8 cellular contexts compared by ENCODE assay signal in genomic region chr6:31079656-31080261, GRCh38. TPM values are rescaled to one million over a fixed set of nuclear protein-coding genes. Genes with fewer than 3 reads are reported as not detected.
DNase-seq lines count a peak whose midpoint lies in the region; ATAC-seq and TF ChIP-seq lines count a peak whose summit lies in the region.

No MANE protein-coding gene starts in this region.

- no TSS peak for BruUV-seq in OCI-LY7 (replicated peaks; lab: Mats Ljungman, UMichigan)

- POLR2A ChIA-PET in BJ (lab: Charles Lee) (interaction anchor here (0.5 to 0.6 kb wide), 2 partner anchors 16 to 644 kb away, joined by 4 to 11 read pairs; no protein-coding TSS in a partner anchor), OCI-LY7 (lab: Charles Lee) (interaction anchor here (0.6 kb wide), 2 partner anchors 388 to 392 kb away, joined by 3 read pairs; no protein-coding TSS in a partner anchor)
- POLR2A ChIA-PET in naive thymus-derived CD4-positive, alpha-beta T cell (lab: Charles Lee) = interaction anchor here (0.5 to 1.3 kb wide), 6 partner anchors 13 to 462 kb away, joined by 3 to 7 read pairs (median 5); partner anchors contain the start of gene VARS2

- peak; percentile 93 for ATAC-seq in naive thymus-derived CD4-positive, alpha-beta T cell
- peak; percentile 83 to 86 for ATAC-seq in stimulated activated naive B cell treated with anti-CD40 and anti-IgM and Interleukin-4, amounts not matched to agents 10 μg/mL and 1 μg/mL and 100 μg/mL, for 72 hours (replicated peaks)
- no peak for ATAC-seq in HG03139 (IDR thresholded peaks at IDR 0.05; ENCODE audit: unreplicated experiment)

- no peaks in the 10 kb centered on the region for H3K4me1 ChIP-seq in OCI-LY7 (ENCODE audit: insufficient read depth, low read length, poor library complexity, severe bottlenecking)
- peaks cover 5 to 6% of the 10 kb centered on the region in 2 donors for H3K4me1 ChIP-seq in naive thymus-derived CD4-positive, alpha-beta T cell (ENCODE audit: control insufficient read depth in 2 of 2, insufficient read depth in 2 of 2, low read length in 2 of 2)

- H3K9me3 ChIP-seq in OCI-LY7 (ENCODE audit: low read length) = no peaks in the 10 kb centered on the region
- no peaks in the 10 kb centered on the region for H3K9me3 ChIP-seq in naive thymus-derived CD4-positive, alpha-beta T cell (ENCODE audit: control insufficient read depth in 2 of 3, low read length in 3 of 3)

- H3K36me3 Mint-ChIP-seq in naive thymus-derived CD4-positive, alpha-beta T cell = no peaks in the 10 kb centered on the region
- no peaks in the 10 kb centered on the region for H3K36me3 Mint-ChIP-seq in stimulated activated naive B cell treated with anti-CD40 and anti-IgM and Interleukin-4, amounts not matched to agents 10 μg/mL and 1 μg/mL and 100 μg/mL, for 72 hours

- no peak overlapping the region for H3K27ac ChIP-seq in OCI-LY7 (ENCODE audit: low read depth, low read length, poor library complexity, severe bottlenecking)
- no peak overlapping the region for H3K27ac ChIP-seq in naive thymus-derived CD4-positive, alpha-beta T cell (ENCODE audit: low read depth, low read length)

- intact Hi-C loops in OCI-LY7 (cut with micrococcal nuclease; ENCODE audit: unreplicated experiment) = no loop called here
- intact Hi-C loops in naive thymus-derived CD4-positive, alpha-beta T cell (cut with micrococcal nuclease) = loop anchor here (1.0 to 10.0 kb wide), 7 partner anchors 36 to 597 kb away; partner anchors contain the start of genes FLOT1 (in 1 of the 2), IER3 (in 1 of the 2) and VARS2 (in 1 of the 2)

- CTCF ChIA-PET in BJ (lab: Yijun Ruan, JAX) = interaction anchor here (0.6 to 10.4 kb wide), 41 partner anchors 7 to 598 kb away, joined by 3 to 194 read pairs (median 5); partner anchors contain the start of genes DDR1, GTF2H4, MUCL3 and PSORS1C1
- CTCF ChIA-PET in OCI-LY7 (lab: Charles Lee; ENCODE audit: unreplicated experiment) = interaction anchor here (1.1 kb wide), 1 partner anchor 164 kb away, joined by 3 read pairs; no protein-coding TSS in a partner anchor
- CTCF ChIA-PET in naive thymus-derived CD4-positive, alpha-beta T cell (lab: Charles Lee) = interaction anchor here (0.6 to 3.4 kb wide), 27 partner anchors 10 to 596 kb away, joined by 3 to 28 read pairs (median 5); partner anchors contain the start of gene VARS2

- TF ChIP-seq CTCF in BJ (IDR thresholded peaks at IDR 0.05; ENCODE audit: insufficient read depth, low read depth, low read length) (peak; percentile 87), OCI-LY7 (conservative IDR thresholded peaks at IDR 0.05; ENCODE audit: low read length) (peak; percentile 93), epithelial cell of esophagus (IDR thresholded peaks at IDR 0.05; ENCODE audit: insufficient read depth, low read depth, low read length, missing control alignments) (peak; percentile 85)

- H3K27me3 Mint-ChIP-seq in naive thymus-derived CD4-positive, alpha-beta T cell = peaks cover 0 to 26% (median 0%) of the 10 kb centered on the region in 5 donors
- H3K27me3 Mint-ChIP-seq in stimulated activated naive B cell treated with anti-CD40 and anti-IgM and Interleukin-4, amounts not matched to agents 10 μg/mL and 1 μg/mL and 100 μg/mL, for 72 hours = peaks cover 5 to 6% of the 10 kb centered on the region in 2 donors

- H3K36me3 ChIP-seq in BJ (ENCODE audit: control insufficient read depth, insufficient read depth, low read length) (no peaks in the 10 kb centered on the region), OCI-LY7 (ENCODE audit: insufficient read depth, low read length) (no peaks in the 10 kb centered on the region)
- H3K36me3 ChIP-seq in naive thymus-derived CD4-positive, alpha-beta T cell (ENCODE audit: control insufficient read depth in 2 of 3, insufficient read depth in 3 of 3, low read length in 3 of 3) = no peaks in the 10 kb centered on the region

- H2AFZ ChIP-seq in OCI-LY7 (ENCODE audit: low read length) = peak overlapping the region; percentile 19; the same call in 1 of the 2 replicates

- H3K4me2 ChIP-seq in OCI-LY7 (ENCODE audit: low read length) = no peak overlapping the region

- peaks cover 6 to 9% (median 8%) of the 10 kb centered on the region in 7 donors for H3K4me1 Mint-ChIP-seq in naive thymus-derived CD4-positive, alpha-beta T cell
- peaks cover 8 to 10% of the 10 kb centered on the region in 2 donors for H3K4me1 Mint-ChIP-seq in stimulated activated naive B cell treated with anti-CD40 and anti-IgM and Interleukin-4, amounts not matched to agents 10 μg/mL and 1 μg/mL and 100 μg/mL, for 72 hours

- H3K9me3 Mint-ChIP-seq in naive thymus-derived CD4-positive, alpha-beta T cell = no peaks in the 10 kb centered on the region
- no peaks in the 10 kb centered on the region for H3K9me3 Mint-ChIP-seq in stimulated activated naive B cell treated with anti-CD40 and anti-IgM and Interleukin-4, amounts not matched to agents 10 μg/mL and 1 μg/mL and 100 μg/mL, for 72 hours

- H3K4me3 ChIP-seq in BJ (ENCODE audit: low read depth, low read length) (no peak overlapping the region), OCI-LY7 (ENCODE audit: low read depth, low read length, poor library complexity, severe bottlenecking) (no peak overlapping the region), epithelial cell of esophagus (ENCODE audit: low read length) (no peak overlapping the region)
- H3K4me3 ChIP-seq in naive thymus-derived CD4-positive, alpha-beta T cell (ENCODE audit: low read length) = peak overlapping the region; percentile 21

- peak overlapping the region; percentile 37 to 81 (median 66) for H3K4me3 Mint-ChIP-seq in naive thymus-derived CD4-positive, alpha-beta T cell
- H3K4me3 Mint-ChIP-seq in stimulated activated naive B cell treated with anti-CD40 and anti-IgM and Interleukin-4, amounts not matched to agents 10 μg/mL and 1 μg/mL and 100 μg/mL, for 72 hours = peak overlapping the region; percentile 57 to 78

- no peaks in the 10 kb centered on the region for H3K9me2 ChIP-seq in OCI-LY7 (ENCODE audit: insufficient read depth, low read length)

- peak overlapping the region in 4 of 9 donors; percentile 19 to 42 (median 28) for H3K27ac Mint-ChIP-seq in naive thymus-derived CD4-positive, alpha-beta T cell
- H3K27ac Mint-ChIP-seq in stimulated activated naive B cell treated with anti-CD40 and anti-IgM and Interleukin-4, amounts not matched to agents 10 μg/mL and 1 μg/mL and 100 μg/mL, for 72 hours = peak overlapping the region; percentile 25

- no peaks in the 10 kb centered on the region for H3K79me2 ChIP-seq in OCI-LY7 (ENCODE audit: insufficient read depth, low read depth, low read length)

- H3K27me3 ChIP-seq in BJ (ENCODE audit: control insufficient read depth, insufficient read depth, low read length) = no peaks in the 10 kb centered on the region
- H3K27me3 ChIP-seq in naive thymus-derived CD4-positive, alpha-beta T cell (ENCODE audit: control insufficient read depth in 2 of 2, insufficient read depth in 2 of 2, low read length in 2 of 2) = no peaks in the 10 kb centered on the region

- DNase-seq in BJ (ENCODE audit: low read depth) (no peak), HPDE6-E6E7 (ENCODE audit: extremely low spot score) (peak; percentile 53), OCI-LY7 (ENCODE audit: low spot score) (peak; percentile 69), activated T-cell treated with anti-CD3 and anti-CD28 coated beads for 4 hours (peak; percentile 61), epithelial cell of esophagus (ENCODE audit: low read depth) (peak; percentile 70)
- peak; percentile 34 to 77 (median 72) for DNase-seq in naive thymus-derived CD4-positive, alpha-beta T cell
- peak; percentile 52 for DNase-seq in stimulated activated naive B cell treated with anti-CD40 and anti-IgM and Interleukin-4, amounts not matched to agents 10 μg/mL and 1 μg/mL and 100 μg/mL, for 72 hours

- H4K20me1 ChIP-seq in OCI-LY7 (ENCODE audit: insufficient read depth, low read length) = no peaks in the 10 kb centered on the region

RNA-seq across cellular contexts. Expression of gene C6orf15, which starts 32.6 kb away (rescaled TPM):
- not detected in 2 replicates for polyA plus RNA-seq in BJ (2011; rRNA removed)
- not detected in 2 replicates for polyA minus RNA-seq in BJ (2011; rRNA and poly(A)+ RNA removed)
- not detected in 2 replicates for total RNA-seq in OCI-LY7 (2014; rRNA removed; shearing (Covaris generic))
- not detected in 2 replicates for total RNA-seq in OCI-LY7 (2022)
- not detected for total RNA-seq in naive thymus-derived CD4-positive, alpha-beta T cell
- not detected for polyA plus RNA-seq in naive thymus-derived CD4-positive, alpha-beta T cell

RNA-seq across cellular contexts. Expression of gene PSORS1C1, which starts 34.8 kb away (rescaled TPM):
- 4.9 and 6.7 TPM in 2 replicates for polyA plus RNA-seq in BJ (2011; rRNA removed)
- polyA minus RNA-seq in BJ (2011; rRNA and poly(A)+ RNA removed) = 2.8 and 5.9 TPM in 2 replicates
- total RNA-seq in OCI-LY7 (2014; rRNA removed; shearing (Covaris generic)) = not detected in 2 replicates
- total RNA-seq in OCI-LY7 (2022) = not detected in 2 replicates
- not detected for total RNA-seq in naive thymus-derived CD4-positive, alpha-beta T cell
- polyA plus RNA-seq in naive thymus-derived CD4-positive, alpha-beta T cell = not detected

RNA-seq across cellular contexts. Expression of gene CDSN, which starts 40.5 kb away (rescaled TPM):
- polyA plus RNA-seq in BJ (2011; rRNA removed) = not detected in 2 replicates
- polyA minus RNA-seq in BJ (2011; rRNA and poly(A)+ RNA removed) = not detected in 2 replicates
- total RNA-seq in OCI-LY7 (2014; rRNA removed; shearing (Covaris generic)) = not detected in 2 replicates
- not detected in 2 replicates for total RNA-seq in OCI-LY7 (2022)
- not detected for total RNA-seq in naive thymus-derived CD4-positive, alpha-beta T cell
- polyA plus RNA-seq in naive thymus-derived CD4-positive, alpha-beta T cell = not detected

RNA-seq across cellular contexts. Expression of gene PSORS1C2, which starts 59.1 kb away (rescaled TPM):
- not detected in 2 replicates for polyA plus RNA-seq in BJ (2011; rRNA removed)
- polyA minus RNA-seq in BJ (2011; rRNA and poly(A)+ RNA removed) = not detected in 2 replicates
- not detected in 2 replicates for total RNA-seq in OCI-LY7 (2014; rRNA removed; shearing (Covaris generic))
- total RNA-seq in OCI-LY7 (2022) = not detected in 2 replicates
- total RNA-seq in naive thymus-derived CD4-positive, alpha-beta T cell = not detected
- not detected for polyA plus RNA-seq in naive thymus-derived CD4-positive, alpha-beta T cell
